19 cellular contexts compared by ENCODE assay signal in the genomic region with DNA sequence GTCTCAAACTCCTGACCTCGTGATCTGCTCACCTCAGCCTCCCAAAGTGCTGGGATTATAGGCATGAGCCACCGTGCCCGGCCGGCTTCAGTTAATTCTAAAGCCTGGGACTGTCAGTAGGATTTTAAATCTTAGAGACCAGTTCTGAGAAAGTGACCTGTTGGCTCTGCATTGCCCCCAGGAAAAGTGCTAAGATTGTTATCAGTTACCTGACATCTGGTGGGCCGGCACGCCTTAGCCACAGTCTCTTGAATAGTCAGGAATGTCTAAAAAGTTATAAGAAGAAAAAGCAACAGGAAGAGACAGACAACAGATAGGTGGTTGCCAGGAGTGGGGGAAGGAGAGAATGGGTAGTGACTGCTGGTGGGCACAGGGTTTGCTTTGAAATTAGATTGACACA.
"Had no signal": no experiment of that assay in that cellular context is flagged by ENCODE, and none has a peak within 500 bp of the region (broad histone marks: within the 10 kb centered on the region; RNA-seq: fewer than 3 reads in every experiment).

No MANE protein-coding gene starts in this region.

- H3K27ac ChIP-seq: heart left ventricle, ovary, suprapubic skin, thyroid gland, upper lobe of left lung, uterus had no signal

- H3K27me3 Mint-ChIP-seq: naive thymus-derived CD8-positive, alpha-beta T cell; progenitor cell of endocrine pancreas had no signal

- H3K4me1 ChIP-seq: uterus had no signal

- H3K27me3 ChIP-seq: heart left ventricle, ovary, suprapubic skin, thyroid gland, upper lobe of left lung, uterus had no signal

- H3K4me3 ChIP-seq: heart left ventricle, mucosa of descending colon, ovary, suprapubic skin, thyroid gland, upper lobe of left lung, uterus had no signal

- H3K9me3 Mint-ChIP-seq: neural crest cell had no signal

- H3K27ac Mint-ChIP-seq: progenitor cell of endocrine pancreas had no signal

- DNase-seq: effector memory CD4-positive, alpha-beta T cell; heart left ventricle; hypothalamus; mammary epithelial cell; mucosa of descending colon; naive thymus-derived CD8-positive, alpha-beta T cell; ovary; small intestine; stimulated activated CD4-positive, alpha-beta T cell treated with anti-CD3 and anti-CD28 coated beads, Interleukin-12 subunit alpha, Interleukin-12 subunit beta, amount 100 ng/mL, for 4 hours; stimulated activated naive CD4-positive, alpha-beta T cell treated with Interleukin-2 at 50 U/mL for 16 hours; upper lobe of left lung; uterus had no signal

- H3K4me3 Mint-ChIP-seq: naive thymus-derived CD8-positive, alpha-beta T cell; neural crest cell had no signal

- H3K9me3 ChIP-seq: heart left ventricle, mucosa of descending colon, ovary, suprapubic skin, thyroid gland, upper lobe of left lung, uterus had no signal

- H3K36me3 ChIP-seq: heart left ventricle, ovary, suprapubic skin, thyroid gland, upper lobe of left lung, uterus had no signal

- ATAC-seq: esophagus mucosa; heart left ventricle; left lobe of liver; mucosa of descending colon; naive thymus-derived CD8-positive, alpha-beta T cell; right cardiac atrium had no signal
